Comparison of ENCODE assay signal across 26 cellular contexts in genomic region chr14:59090572-59090971, GRCh38.
"Had no signal": no experiment of that assay in that cellular context is flagged by ENCODE, and none has a peak within 500 bp of the region (broad histone marks: within the 10 kb centered on the region; RNA-seq: fewer than 3 reads in every experiment).

No MANE protein-coding gene starts in this region.

- DNase-seq: cortex of kidney; effector memory CD8-positive, alpha-beta T cell; erythroblast; esophagus squamous epithelium; gastrocnemius medialis; head of caudate nucleus; naive thymus-derived CD4-positive, alpha-beta T cell; stimulated activated CD4-positive, alpha-beta T cell treated with anti-CD3 and anti-CD28 coated beads, Interleukin-2, amount 100 ng/mL, for 24 hours; stimulated activated CD4-positive, alpha-beta T cell treated with anti-CD3 and anti-CD28 coated beads, Interleukin-4, amount 100 ng/mL, for 24 hours; stimulated activated naive CD4-positive, alpha-beta T cell treated with Interleukin-2 at 50 U/mL for 16 hours; stomach; thyroid gland; trophoblast cell had no signal

- H3K9me3 ChIP-seq: esophagus squamous epithelium, gastrocnemius medialis, right atrium auricular region, stomach, thyroid gland, vagina had no signal

- ATAC-seq: effector memory CD8-positive, alpha-beta T cell; gastrocnemius medialis; left lobe of liver; naive thymus-derived CD4-positive, alpha-beta T cell; sciatic nerve; stimulated activated effector memory CD8-positive, alpha-beta T cell treated with anti-CD3 and anti-CD28 coated beads, Interleukin-12 subunit alpha, Interleukin-12 subunit beta, amount 100 ng/mL, for 72 hours had no signal

- H3K36me3 Mint-ChIP-seq: memory B cell; naive thymus-derived CD4-positive, alpha-beta T cell; neural progenitor cell; stimulated activated effector memory CD8-positive, alpha-beta T cell treated with anti-CD3 and anti-CD28 coated beads, Interleukin-12 subunit alpha, Interleukin-12 subunit beta, amount 100 ng/mL, for 72 hours had no signal

- H3K4me1 Mint-ChIP-seq: memory B cell; naive thymus-derived CD4-positive, alpha-beta T cell; stimulated activated effector memory CD8-positive, alpha-beta T cell treated with anti-CD3 and anti-CD28 coated beads, Interleukin-12 subunit alpha, Interleukin-12 subunit beta, amount 100 ng/mL, for 72 hours had no signal

- H3K27ac Mint-ChIP-seq: effector memory CD8-positive, alpha-beta T cell; memory B cell; naive thymus-derived CD4-positive, alpha-beta T cell; neural progenitor cell; progenitor cell of endocrine pancreas; stimulated activated effector memory CD8-positive, alpha-beta T cell treated with anti-CD3 and anti-CD28 coated beads, Interleukin-12 subunit alpha, Interleukin-12 subunit beta, amount 100 ng/mL, for 72 hours had no signal

- H3K4me1 ChIP-seq: esophagus squamous epithelium, gastrocnemius medialis, parathyroid adenoma, right atrium auricular region, thyroid gland, vagina had no signal

- H3K4me3 Mint-ChIP-seq: effector memory CD8-positive, alpha-beta T cell; memory B cell; naive thymus-derived CD4-positive, alpha-beta T cell; nephron; neural progenitor cell; stimulated activated effector memory CD8-positive, alpha-beta T cell treated with anti-CD3 and anti-CD28 coated beads, Interleukin-12 subunit alpha, Interleukin-12 subunit beta, amount 100 ng/mL, for 72 hours had no signal

- H3K4me3 ChIP-seq: esophagus squamous epithelium, gastrocnemius medialis, lung, neural progenitor cell, right atrium auricular region, stomach, thyroid gland, vagina had no signal

- FAIRE-seq: endometrium, keratinocyte had no signal

- H3K9me3 Mint-ChIP-seq: effector memory CD8-positive, alpha-beta T cell; memory B cell; naive thymus-derived CD4-positive, alpha-beta T cell; nephron; neural progenitor cell; stimulated activated effector memory CD8-positive, alpha-beta T cell treated with anti-CD3 and anti-CD28 coated beads, Interleukin-12 subunit alpha, Interleukin-12 subunit beta, amount 100 ng/mL, for 72 hours had no signal

- H3K27ac ChIP-seq: esophagus squamous epithelium, gastrocnemius medialis, neural progenitor cell, parathyroid adenoma, right atrium auricular region, stomach, thyroid gland, vagina had no signal

- H3K4me2 ChIP-seq: neural progenitor cell had no signal
